In genomic region chr17:46764709-46765401, GRCh38 we compare ENCODE assay signal across 2 cellular contexts.
TF ChIP-seq lines count a peak whose summit lies in the region.

No MANE protein-coding gene starts in this region.

TF ChIP-seq in GM23338, 12 proteins besides CTCF, POLR2A, EP300 and RAD21 (continued from another document):
- TF ChIP-seq EZH2 (IDR thresholded peaks at IDR 0.05; ENCODE audit: low read depth, unreplicated experiment) (no peak), ZNF331 (CRISPR knock-in tag; IDR thresholded peaks at IDR 0.05; ENCODE audit: low read depth) (no peak), CREB1 (CRISPR knock-in tag; IDR thresholded peaks at IDR 0.05; ENCODE audit: low read depth) (no peak), NANOG (IDR thresholded peaks at IDR 0.05; ENCODE audit: borderline replicate concordance) (no peak), ZNF462 (CRISPR knock-in tag; IDR thresholded peaks at IDR 0.05) (no peak), ETS1 (IDR thresholded peaks at IDR 0.05) (no peak), REST (IDR thresholded peaks at IDR 0.05; ENCODE audit: unreplicated experiment) (no peak), JUNB (IDR thresholded peaks at IDR 0.05; ENCODE audit: unreplicated experiment) (no peak), STAT1 (IDR thresholded peaks at IDR 0.05; ENCODE audit: unreplicated experiment) (no peak)

TF ChIP-seq in SK-N-SH, 30 proteins besides CTCF, POLR2A, EP300 and RAD21:
- TF ChIP-seq USF2 (IDR thresholded peaks at IDR 0.05; ENCODE audit: borderline replicate concordance, low read depth, low read length) (no peak), MAX (IDR thresholded peaks at IDR 0.05; ENCODE audit: low read depth) (peak; percentile 84), MXI1 (IDR thresholded peaks at IDR 0.05; ENCODE audit: low read depth, low read length) (no peak), SMC3 (IDR thresholded peaks at IDR 0.05; ENCODE audit: low read depth, low read length) (no peak), EZH2phosphoT487 (IDR thresholded peaks at IDR 0.05; ENCODE audit: borderline replicate concordance, low read depth) (no peak), TCF12 (IDR thresholded peaks at IDR 0.05) (peak; percentile 77), POLR2AphosphoS5 (IDR thresholded peaks at IDR 0.05; ENCODE audit: low read depth, low read length) (peak; percentile 28; the same call in 1 of the 2 replicates), RCOR1 (IDR thresholded peaks at IDR 0.05; ENCODE audit: low read length) (no peak), FOSL2 (IDR thresholded peaks at IDR 0.05; ENCODE audit: borderline replicate concordance, low read depth) (peak; percentile 82), FOXM1 (IDR thresholded peaks at IDR 0.05; ENCODE audit: low read depth) (no peak), NRF1 (IDR thresholded peaks at IDR 0.05; ENCODE audit: low read depth, low read length) (no peak), ZBTB33 (IDR thresholded peaks at IDR 0.05; ENCODE audit: borderline replicate concordance, low read depth) (0 out of 2 replicates have a peak, but pooled peaks have one; percentile 17), FOXJ3 (CRISPR knock-in tag; IDR thresholded peaks at IDR 0.05) (no peak), USF1 (IDR thresholded peaks at IDR 0.05; ENCODE audit: borderline replicate concordance, low read depth) (no peak), GABPA (IDR thresholded peaks at IDR 0.05; ENCODE audit: low read depth) (no peak), ELF1 (IDR thresholded peaks at IDR 0.05) (no peak), MEF2A (IDR thresholded peaks at IDR 0.05; ENCODE audit: borderline replicate concordance, low read depth) (no peak), TAF1 (IDR thresholded peaks at IDR 0.05; ENCODE audit: borderline replicate concordance, low read depth, low read length) (no peak; the same call in 1 of the 2 replicates), TEAD4 (IDR thresholded peaks at IDR 0.05; ENCODE audit: borderline replicate concordance, insufficient read depth) (peak; percentile 77; the same call in 1 of the 2 replicates), RXRA (IDR thresholded peaks at IDR 0.05; ENCODE audit: borderline replicate concordance, low read depth) (peak; percentile 90; the same call in 1 of the 2 replicates), IRF3 (IDR thresholded peaks at IDR 0.05; ENCODE audit: low read depth, low read length) (no peak), RFX5 (IDR thresholded peaks at IDR 0.05; ENCODE audit: low read length) (no peak), PBX3 (IDR thresholded peaks at IDR 0.05) (peak; percentile 53), YY1 (IDR thresholded peaks at IDR 0.05; ENCODE audit: low read depth) (no peak), REST (IDR thresholded peaks at IDR 0.05; ENCODE audit: low read depth, low read length) (peak; percentile 25; the same call in 1 of the 2 replicates), NFIC (IDR thresholded peaks at IDR 0.05; ENCODE audit: borderline replicate concordance) (peak; percentile 98), GATA2 (CRISPR knock-in tag; IDR thresholded peaks at IDR 0.05) (no peak), JUND (IDR thresholded peaks at IDR 0.05) (peak; percentile 74), SIN3A (IDR thresholded peaks at IDR 0.05; ENCODE audit: borderline replicate concordance, low read depth, low read length) (no peak), CHD2 (IDR thresholded peaks at IDR 0.05; ENCODE audit: low read length, partially characterized antibody) (no peak)
